In genomic region chr13:113112893-113113845, GRCh38 we compare ENCODE assay signal across 29 cellular contexts. TPM values are rescaled to one million over a fixed set of nuclear protein-coding genes. Genes with fewer than 3 reads are reported as not detected.
DNase-seq lines count a peak whose midpoint lies in the region; ATAC-seq and TF ChIP-seq lines count a peak whose summit lies in the region.
"Had no signal": no experiment of that assay in that cellular context is flagged by ENCODE, and none has a peak within 500 bp of the region (broad histone marks: within the 10 kb centered on the region; RNA-seq: fewer than 3 reads in every experiment).

No MANE protein-coding gene starts in this region.

- in situ Hi-C loops in HAP-1 (cut with MboI; ENCODE audit: low sequenced_read_pairs): no loop called here

- CTCF ChIA-PET in A673 (lab: Charles Lee): no interaction called here

- TF ChIP-seq CTCF in right lobe of liver (IDR thresholded peaks at IDR 0.05) (no peak), A673 (conservative IDR thresholded peaks at IDR 0.05; ENCODE audit: low read depth, low read length) (no peak)

- no peak for TF ChIP-seq POLR2A in right lobe of liver (IDR thresholded peaks at IDR 0.05)

- H3K9me3 ChIP-seq in right lobe of liver (no peaks in the 10 kb centered on the region), HAP-1 (no peaks in the 10 kb centered on the region), A673 (ENCODE audit: low read depth, low read length, poor library complexity, severe bottlenecking) (no peaks in the 10 kb centered on the region)
- H3K9me3 ChIP-seq: psoas muscle, upper lobe of left lung had no signal

- DNase-seq in activated gamma-delta T cell treated with Interleukin-2 at 50 U/mL for 16 hours: peak; percentile 2
- no peak for DNase-seq in activated gamma-delta T cell (lab: John Stamatoyannopoulos, UW)
- DNase-seq in right lobe of liver: peak in 1 of 3 donors; percentile 39
- DNase-seq in ureter (ENCODE audit: low spot score): peak; percentile 9
- no peak for DNase-seq in HAP-1 (ENCODE audit: low spot score in 2 of 2)
- no peak for DNase-seq in A673 (ENCODE audit: low spot score)
- DNase-seq: activated CD4-positive, alpha-beta memory T cell treated with anti-CD3 and anti-CD28 coated beads for 36 hours; activated CD4-positive, CD25-positive, alpha-beta regulatory T cell; activated CD8-positive, alpha-beta memory T cell treated with anti-CD3 and anti-CD28 coated beads, Interleukin-2, amount 50 U/mL, for 48 hours; activated naive CD4-positive, alpha-beta T cell treated with Interleukin-2 at 50 U/mL for 16 hours; BE2C; dermis blood vessel endothelial cell; DMS153; Karpas-422; kidney glomerular epithelial cell; NCI-H1048; NCI-H187; NCI-H526 treated with DMSO at 0.1 percent for 48 hours; psoas muscle; RPMI8226 had no signal

- ATAC-seq in activated T-helper 17 cell treated with anti-CD3 and anti-CD28 coated beads, Interleukin-2, amount 50 U/mL, for 72 hours (replicated peaks): peak; percentile 20
- ATAC-seq in right lobe of liver (peak; percentile 11 to 31 (median 20)), GM18498 (IDR thresholded peaks at IDR 0.05; ENCODE audit: unreplicated experiment) (no peak)
- ATAC-seq: psoas muscle, SK-N-SH treated with all-trans-retinoic acid at 6 μM for 48 hours had no signal

- H3K27me3 ChIP-seq in right lobe of liver (no peaks in the 10 kb centered on the region), HAP-1 (ENCODE audit: low read depth) (no peaks in the 10 kb centered on the region), A673 (replicated peaks; ENCODE audit: insufficient read depth, low read depth, low read length, poor library complexity) (peaks cover 19% of the 10 kb centered on the region)

- whole genome bisulfite sequencing in right lobe of liver (ENCODE audit: insufficient coverage, low coverage, low lambda C conversion rate, missing lambda C conversion rate): 36% methylated on average over 6 of the region's 9 CpGs

- H3K4me3 ChIP-seq in right lobe of liver: no peak overlapping the region
- H3K4me3 ChIP-seq in HAP-1: no peak overlapping the region
- no peak overlapping the region for H3K4me3 ChIP-seq in A673 (ENCODE audit: low read depth, low read length, poor library complexity, severe bottlenecking)
- H3K4me3 ChIP-seq: psoas muscle, upper lobe of left lung had no signal

- no peaks in the 10 kb centered on the region for H3K36me3 Mint-ChIP-seq in activated T-helper 17 cell treated with anti-CD3 and anti-CD28 coated beads, Interleukin-2, amount 50 U/mL, for 72 hours (ENCODE audit: low read depth)
- H3K36me3 Mint-ChIP-seq: activated CD4-positive, alpha-beta memory T cell treated with anti-CD3 and anti-CD28 coated beads for 36 hours; memory B cell had no signal

- H3K27ac ChIP-seq in right lobe of liver: no peak overlapping the region
- no peak overlapping the region for H3K27ac ChIP-seq in A673 (ENCODE audit: low read depth, low read length, poor library complexity, severe bottlenecking)
- H3K27ac ChIP-seq: psoas muscle, upper lobe of left lung had no signal

- intact Hi-C loops in right lobe of liver (cut with DNase I) (no loop called here), A673 (cut with micrococcal nuclease; ENCODE audit: unreplicated experiment) (no loop called here)

- no TSS peak for BruUV-seq in A673 (replicated peaks; lab: Mats Ljungman, UMichigan)

- POLR2A ChIA-PET in A673 (lab: Charles Lee; ENCODE audit: low non-redundant PET): no interaction called here

- no peaks in the 10 kb centered on the region for H3K4me1 ChIP-seq in right lobe of liver
- H3K4me1 ChIP-seq in HAP-1: no peaks in the 10 kb centered on the region
- H3K4me1 ChIP-seq in A673 (ENCODE audit: insufficient read depth, low read length, poor library complexity, severe bottlenecking): no peaks in the 10 kb centered on the region
- H3K4me1 ChIP-seq: BE2C, psoas muscle had no signal

- H3K36me3 ChIP-seq in right lobe of liver (peaks cover 0 to 2% (median 0%) of the 10 kb centered on the region in 4 donors), HAP-1 (replicated peaks) (no peaks in the 10 kb centered on the region), A673 (ENCODE audit: insufficient read depth, low read length, poor library complexity, severe bottlenecking) (no peaks in the 10 kb centered on the region)
- H3K36me3 ChIP-seq: BE2C, upper lobe of left lung had no signal

- H3K27ac Mint-ChIP-seq in activated T-helper 17 cell treated with anti-CD3 and anti-CD28 coated beads, Interleukin-2, amount 50 U/mL, for 72 hours: no peak overlapping the region
- H3K27ac Mint-ChIP-seq: activated CD4-positive, alpha-beta memory T cell treated with anti-CD3 and anti-CD28 coated beads for 36 hours; memory B cell; T-helper 2 cell treated with Interferon-gamma antibody and Interleukin-4, amounts not matched to agents 5 μg/mL and 100 μg/mL, for 36 hours had no signal

- no peak overlapping the region for H3K4me3 Mint-ChIP-seq in activated T-helper 17 cell treated with anti-CD3 and anti-CD28 coated beads, Interleukin-2, amount 50 U/mL, for 72 hours
- H3K4me3 Mint-ChIP-seq: activated CD4-positive, alpha-beta memory T cell treated with anti-CD3 and anti-CD28 coated beads for 36 hours; central memory CD8-positive, alpha-beta T cell; memory B cell; T-helper 2 cell treated with Interferon-gamma antibody and Interleukin-4, amounts not matched to agents 5 μg/mL and 100 μg/mL, for 36 hours had no signal

- H3K4me1 Mint-ChIP-seq in activated T-helper 17 cell treated with anti-CD3 and anti-CD28 coated beads, Interleukin-2, amount 50 U/mL, for 72 hours: no peaks in the 10 kb centered on the region
- H3K4me1 Mint-ChIP-seq: central memory CD8-positive, alpha-beta T cell; memory B cell had no signal

- no peaks in the 10 kb centered on the region for H3K9me3 Mint-ChIP-seq in activated T-helper 17 cell treated with anti-CD3 and anti-CD28 coated beads, Interleukin-2, amount 50 U/mL, for 72 hours
- H3K9me3 Mint-ChIP-seq: activated CD4-positive, alpha-beta memory T cell treated with anti-CD3 and anti-CD28 coated beads for 36 hours; central memory CD8-positive, alpha-beta T cell; memory B cell; T-helper 2 cell treated with Interferon-gamma antibody and Interleukin-4, amounts not matched to agents 5 μg/mL and 100 μg/mL, for 36 hours had no signal

- H3K27me3 Mint-ChIP-seq in activated T-helper 17 cell treated with anti-CD3 and anti-CD28 coated beads, Interleukin-2, amount 50 U/mL, for 72 hours: no peaks in the 10 kb centered on the region
- H3K27me3 Mint-ChIP-seq: central memory CD8-positive, alpha-beta T cell; memory B cell had no signal

RNA-seq across cellular contexts. Expression of gene F7, which starts 7.6 kb away (rescaled TPM):
- total RNA-seq in activated T-helper 17 cell treated with anti-CD3 and anti-CD28 coated beads, Interleukin-2, amount 50 U/mL, for 72 hours: under 1 TPM in 1 of 2 donors, not detected in 1; 0.40 TPM
- total RNA-seq in right lobe of liver (100 to 1,000 TPM in 2 of 6 experiments, 10 to 100 TPM in 4; 42.9 to 147 (median 84.2) TPM), ureter (not detected), A673 (2021) (not detected in 2 replicates)
- total RNA-seq: dermis blood vessel endothelial cell, glomerular endothelial cell had no signal

RNA-seq across cellular contexts. Expression of gene F10, which starts 9.4 kb away (rescaled TPM):
- total RNA-seq in activated T-helper 17 cell treated with anti-CD3 and anti-CD28 coated beads, Interleukin-2, amount 50 U/mL, for 72 hours: 1 to 10 TPM in 1 of 2 donors, not detected in 1; 1.0 TPM
- total RNA-seq in right lobe of liver: 100 to 1,000 TPM; 108 to 157 (median 132) TPM
- total RNA-seq in ureter: 9.4 TPM
- total RNA-seq in A673 (2021): not detected in 2 replicates
- total RNA-seq: activated CD4-positive, alpha-beta memory T cell treated with anti-CD3 and anti-CD28 coated beads for 36 hours; dermis blood vessel endothelial cell; glomerular endothelial cell had no signal

RNA-seq across cellular contexts. Expression of gene PROZ, which starts 45.3 kb away (rescaled TPM):
- 1 to 10 TPM in 1 of 2 donors, under 1 TPM in 1; 0.39 to 4.3 TPM for total RNA-seq in activated T-helper 17 cell treated with anti-CD3 and anti-CD28 coated beads, Interleukin-2, amount 50 U/mL, for 72 hours
- 10 to 100 TPM; 11.2 to 71.2 (median 56.9) TPM for total RNA-seq in right lobe of liver
- not detected for total RNA-seq in ureter
- total RNA-seq in A673 (2021): not detected in 2 replicates
- total RNA-seq: activated CD4-positive, alpha-beta memory T cell treated with anti-CD3 and anti-CD28 coated beads for 36 hours; glomerular endothelial cell; psoas muscle; skeletal muscle tissue; upper lobe of left lung had no signal

Comparison
In these comparisons a context has a peak if more than half of its experiments do, and no peak if none do; other contexts are left out.
1. DNase-seq: peak in activated gamma-delta T cell treated with Interleukin-2 at 50 U/mL for 16 hours (single experiment) and ureter (single experiment); none in activated gamma-delta T cell (single experiment), HAP-1 (0 of 2) and A673 (single experiment).
2. RNA of gene F7, which starts 7.6 kb away (total RNA-seq): 42.9 to 147 TPM in right lobe of liver; 0.40 TPM in activated T-helper 17 cell treated with anti-CD3 and anti-CD28 coated beads, Interleukin-2, amount 50 U/mL, for 72 hours, not detected in ureter (single experiment) and not detected in A673; every median in the first group is over 10 times any median in the second.
3. RNA of gene F10, which starts 9.4 kb away (total RNA-seq): 108 to 157 TPM in right lobe of liver; 9.4 TPM in ureter (single experiment), 1.0 TPM in activated T-helper 17 cell treated with anti-CD3 and anti-CD28 coated beads, Interleukin-2, amount 50 U/mL, for 72 hours and not detected in A673; every median in the first group is over 10 times any median in the second.